Comparison of ENCODE assay signal across 8 cellular contexts in genomic region chr12:120528861-120529525, GRCh38. TPM values are rescaled to one million over a fixed set of nuclear protein-coding genes. Genes with fewer than 3 reads are reported as not detected.
DNase-seq lines count a peak whose midpoint lies in the region; ATAC-seq and TF ChIP-seq lines count a peak whose summit lies in the region.

COQ5 (minus strand) TSS chr12:120529158; CDS start chr12:120529141, 17 bp downstream.

- H3K9me3 ChIP-seq in MG63 (no peaks in the 10 kb centered on the region), gastroesophageal sphincter (no peaks in the 10 kb centered on the region), neutrophil (no peaks in the 10 kb centered on the region)

- H3K36me3 Mint-ChIP-seq in activated naive CD4-positive, alpha-beta T cell treated with anti-CD3 and anti-CD28 coated beads, Interleukin-2, amount 10 ng/mL, durations not matched to agents 7 days and 5 days = peaks cover 7% of the 10 kb centered on the region

- peak within 1 kb of the TSS; percentile 85 to 96 (median 92) for H3K27ac ChIP-seq in gastroesophageal sphincter
- H3K27ac ChIP-seq in neutrophil = peak within 1 kb of the TSS; percentile 86
- peak within 1 kb of the TSS; percentile 89 for H3K27ac ChIP-seq in substantia nigra (ENCODE audit: low read depth, low read length, poor library complexity, severe bottlenecking)

- H3K4me1 ChIP-seq in gastroesophageal sphincter (peaks cover 0 to 19% (median 0%) of the 10 kb centered on the region in 3 donors), neutrophil (ENCODE audit: control insufficient read depth in 1 of 2, insufficient read depth in 1 of 2, low read depth in 1 of 2, low read length in 1 of 2) (peaks cover 23 to 27% of the 10 kb centered on the region in 2 experiments)

- H3K36me3 ChIP-seq in H7 (replicated peaks; ENCODE audit: control insufficient read depth, insufficient read depth, low read length) (peaks cover 2% of the 10 kb centered on the region; the same call in 1 of the 2 replicates), MG63 (peaks cover 5% of the 10 kb centered on the region; the same call in 1 of the 2 replicates), gastroesophageal sphincter (peaks cover 0 to 15% of the 10 kb centered on the region in 2 donors), neutrophil (no peaks in the 10 kb centered on the region)

- 0 to 1% methylated on average over 1 to 18 of the region's 38 CpGs for WGBS in gastroesophageal sphincter (ENCODE audit: low coverage in 1 of 2), 2 donors

- CTCF ChIA-PET in activated naive CD4-positive, alpha-beta T cell treated with anti-CD3 and anti-CD28 coated beads, Interleukin-2, amount 10 ng/mL, durations not matched to agents 7 days and 5 days (lab: Charles Lee) = interaction anchor here (0.6 to 1.3 kb wide), 3 partner anchors 32 to 187 kb away, joined by 3 read pairs; no protein-coding TSS in a partner anchor

- H3K27me3 Mint-ChIP-seq in activated naive CD4-positive, alpha-beta T cell treated with anti-CD3 and anti-CD28 coated beads, Interleukin-2, amount 10 ng/mL, durations not matched to agents 7 days and 5 days = no peaks in the 10 kb centered on the region

- TF ChIP-seq POLR2A in gastroesophageal sphincter (IDR thresholded peaks at IDR 0.05) = peak in 1 of 2 donors; percentile 25

- TF ChIP-seq EP300 in gastroesophageal sphincter (IDR thresholded peaks at IDR 0.05) = no peak

- in situ Hi-C loops in SK-MEL-5 (cut with HindIII; ENCODE audit: low pct_unique_long_range_greater_than_20kb, low sequenced_read_pairs) = no loop called here

- peak; percentile 91 for DNase-seq in ELF-1 (ENCODE audit: low read depth, low spot score)
- peak; percentile 89 for DNase-seq in H7
- DNase-seq in MG63 = peak; percentile 84
- DNase-seq in SK-MEL-5 (ENCODE audit: low read depth, low spot score) = peak; percentile 90
- peak; percentile 90 for DNase-seq in activated naive CD4-positive, alpha-beta T cell treated with anti-CD3 and anti-CD28 coated beads, Interleukin-2, amount 10 ng/mL, durations not matched to agents 7 days and 5 days
- peak; percentile 44 to 96 (median 85) for DNase-seq in substantia nigra (lab: John Stamatoyannopoulos, UW)

- no peaks in the 10 kb centered on the region for H3K9me3 Mint-ChIP-seq in activated naive CD4-positive, alpha-beta T cell treated with anti-CD3 and anti-CD28 coated beads, Interleukin-2, amount 10 ng/mL, durations not matched to agents 7 days and 5 days

- peak; percentile 95 for ATAC-seq in gastroesophageal sphincter

- H3K27me3 ChIP-seq in H7 (ENCODE audit: control insufficient read depth, insufficient read depth, low read length) (no peaks in the 10 kb centered on the region), MG63 (no peaks in the 10 kb centered on the region), gastroesophageal sphincter (no peaks in the 10 kb centered on the region), neutrophil (no peaks in the 10 kb centered on the region)

- peak within 1 kb of the TSS; percentile 99 for H3K27ac Mint-ChIP-seq in activated naive CD4-positive, alpha-beta T cell treated with anti-CD3 and anti-CD28 coated beads, Interleukin-2, amount 10 ng/mL, durations not matched to agents 7 days and 5 days

- peak within 1 kb of the TSS; percentile 100 for H3K4me3 Mint-ChIP-seq in activated naive CD4-positive, alpha-beta T cell treated with anti-CD3 and anti-CD28 coated beads, Interleukin-2, amount 10 ng/mL, durations not matched to agents 7 days and 5 days

- TF ChIP-seq CTCF in gastroesophageal sphincter (IDR thresholded peaks at IDR 0.05) = peak in 1 of 4 experiments; percentile 8
- TF ChIP-seq CTCF in neutrophil (IDR thresholded peaks at IDR 0.05) = no peak

- H3K4me1 Mint-ChIP-seq in activated naive CD4-positive, alpha-beta T cell treated with anti-CD3 and anti-CD28 coated beads, Interleukin-2, amount 10 ng/mL, durations not matched to agents 7 days and 5 days = peaks cover 39% of the 10 kb centered on the region

- H3K4me3 ChIP-seq in H7 (ENCODE audit: insufficient read depth, low read depth, low read length) (peak within 1 kb of the TSS; percentile 60), MG63 (peak within 1 kb of the TSS; percentile 91), gastroesophageal sphincter (peak within 1 kb of the TSS; percentile 71 to 91), neutrophil (ENCODE audit: low read depth in 1 of 2, low read length in 1 of 2) (peak within 1 kb of the TSS; percentile 95 to 98)

RNA-seq across cellular contexts. Expression of gene COQ5, which starts in this region (rescaled TPM):
- total RNA-seq in H7 (2014; rRNA removed; shearing (Covaris generic)) = 56.8 and 78.3 TPM in 2 replicates
- 17.1 and 27.0 TPM in 2 replicates for total RNA-seq in MG63 (2014; rRNA removed; shearing (Covaris generic); ENCODE audit: low replicate concordance)
- total RNA-seq in SK-MEL-5 (2014; rRNA removed; shearing (Covaris generic)) = 40.5 and 43.5 TPM in 2 replicates
- 24.8 and 25.3 TPM in 2 replicates for polyA plus RNA-seq in SK-MEL-5 (2015; cell fraction: cytosol; rRNA removed)
- 45.9 and 56.1 TPM in 2 replicates for polyA plus RNA-seq in SK-MEL-5 (2015; cell fraction: nucleus; rRNA removed)
- total RNA-seq in gastroesophageal sphincter = 10 to 100 TPM; 19.3 to 27.6 (median 22.6) TPM

Comparison
In these comparisons a context has a peak if more than half of its experiments do, and no peak if none do; other contexts are left out.
1. Peak in every context shown above with its lines: DNase-seq, ATAC-seq, H3K4me3 ChIP-seq and H3K27ac ChIP-seq.